In the genomic region with DNA sequence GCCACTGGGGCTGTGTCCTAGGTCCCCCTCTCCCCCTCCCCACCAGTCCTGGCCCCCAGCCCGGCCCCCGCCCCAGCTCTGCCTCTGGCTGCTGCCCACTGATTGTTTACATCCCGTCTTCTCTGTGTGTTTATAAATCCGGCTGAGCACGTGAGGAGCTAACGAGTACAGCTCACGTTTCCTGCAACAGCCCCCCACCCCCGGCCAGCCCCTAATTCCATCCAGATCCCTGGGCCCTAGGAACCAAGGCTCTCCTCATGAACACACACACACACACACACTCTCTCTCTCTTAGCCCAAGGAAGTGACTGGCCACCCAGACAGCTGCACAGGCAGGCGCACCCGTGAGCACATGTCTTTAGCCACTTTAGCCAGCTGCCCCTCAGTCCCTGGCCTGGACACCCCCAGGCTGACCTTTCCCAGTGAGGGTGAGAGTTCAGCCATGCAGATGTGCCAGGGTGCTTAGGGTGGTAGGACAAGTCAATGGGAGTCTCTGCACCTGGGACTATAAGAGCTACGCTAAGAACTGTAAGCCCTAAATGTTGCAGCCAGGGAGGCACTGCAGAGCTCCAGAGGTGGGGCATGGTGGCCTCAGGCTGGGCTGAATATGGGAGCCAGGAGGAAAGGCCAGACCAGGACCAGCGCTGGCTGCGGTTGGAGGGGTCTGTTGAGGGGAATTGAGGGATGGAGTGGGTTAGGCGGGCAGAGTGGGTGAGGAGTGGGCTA, we compare ENCODE assay signal across 12 cellular contexts. TPM values are rescaled to one million over a fixed set of nuclear protein-coding genes. Genes with fewer than 3 reads are reported as not detected.
A peak's percentile ranks its signal among the peaks of the same experiment; 100 is the strongest.
DNase-seq lines count a peak whose midpoint lies in the region; ATAC-seq, FAIRE-seq and TF ChIP-seq lines count a peak whose summit lies in the region.
"Had no signal": no experiment of that assay in that cellular context is flagged by ENCODE, and none has a peak within 500 bp of the region (broad histone marks: within the 10 kb centered on the region; RNA-seq: fewer than 3 reads in every experiment).

No MANE protein-coding gene starts in this region.

- H3K9me3 Mint-ChIP-seq in dendritic cell treated with granulocyte-macrophage colony-stimulating factor and Interleukin-4, amounts not matched to agents 40 ng/mL and 50 ng/mL, for 4 days, result no peaks in the 10 kb centered on the region
- H3K9me3 Mint-ChIP-seq in natural killer cell treated with Interleukin-12 subunit alpha and Interleukin-12 subunit beta and Interleukin-15 and Interleukin-18, amount 100 ng/mL, for 72 hours, result no peaks in the 10 kb centered on the region
- H3K9me3 Mint-ChIP-seq in stimulated activated naive CD8-positive, alpha-beta T cell treated with anti-CD3 and anti-CD28 coated beads, Interleukin-15, amount 100 ng/mL, for 72 hours, result no peaks in the 10 kb centered on the region
- H3K9me3 Mint-ChIP-seq: activated CD4-positive, alpha-beta T cell treated with anti-CD3 and anti-CD28 coated beads, Interleukin-2, amount 10 ng/mL, durations not matched to agents 7 days and 5 days had no signal

- H3K27ac ChIP-seq in HL-60 (replicated peaks), result peak overlapping the region; percentile 92

- ATAC-seq in natural killer cell treated with Interleukin-12 subunit alpha and Interleukin-12 subunit beta and Interleukin-15 and Interleukin-18, amount 100 ng/mL, for 72 hours, result no peak
- no peak for ATAC-seq in stimulated activated naive CD8-positive, alpha-beta T cell treated with anti-CD3 and anti-CD28 coated beads, Interleukin-15, amount 100 ng/mL, for 72 hours
- ATAC-seq in HG02678 (IDR thresholded peaks at IDR 0.05; ENCODE audit: unreplicated experiment), result no peak

- peaks cover 3% of the 10 kb centered on the region for H3K36me3 Mint-ChIP-seq in dendritic cell treated with granulocyte-macrophage colony-stimulating factor and Interleukin-4, amounts not matched to agents 40 ng/mL and 50 ng/mL, for 4 days (ENCODE audit: low read depth)
- no peaks in the 10 kb centered on the region for H3K36me3 Mint-ChIP-seq in natural killer cell treated with Interleukin-12 subunit alpha and Interleukin-12 subunit beta and Interleukin-15 and Interleukin-18, amount 100 ng/mL, for 72 hours

- TF ChIP-seq CTCF in HL-60 (IDR thresholded peaks at IDR 0.05; ENCODE audit: insufficient read depth, low read length), result no peak

- TF ChIP-seq POLR2A in GM12891 (IDR thresholded peaks at IDR 0.05; ENCODE audit: low read depth, low read length), result no peak

- H3K27me3 ChIP-seq in HL-60 (ENCODE audit: insufficient read depth, poor library complexity, severe bottlenecking), result no peaks in the 10 kb centered on the region

- H3K4me1 Mint-ChIP-seq in dendritic cell treated with granulocyte-macrophage colony-stimulating factor and Interleukin-4, amounts not matched to agents 40 ng/mL and 50 ng/mL, for 4 days (ENCODE audit: low read depth), result peaks cover 82% of the 10 kb centered on the region
- peaks cover 54 to 62% of the 10 kb centered on the region in 2 donors for H3K4me1 Mint-ChIP-seq in natural killer cell treated with Interleukin-12 subunit alpha and Interleukin-12 subunit beta and Interleukin-15 and Interleukin-18, amount 100 ng/mL, for 72 hours (ENCODE audit: low read depth in 2 of 2)
- H3K4me1 Mint-ChIP-seq in stimulated activated naive CD8-positive, alpha-beta T cell treated with anti-CD3 and anti-CD28 coated beads, Interleukin-15, amount 100 ng/mL, for 72 hours, result peaks cover 76% of the 10 kb centered on the region

- DNase-seq in AG08396 (ENCODE audit: low spot score) (peak; percentile 64), HL-60 (ENCODE audit: low read depth in 1 of 2, low spot score in 1 of 2) (no peak), GM12891 (ENCODE audit: insufficient read length, low spot score) (no peak), NCI-H2029 (lab: John Stamatoyannopoulos, UW) (no peak)
- DNase-seq in natural killer cell treated with Interleukin-12 subunit alpha and Interleukin-12 subunit beta and Interleukin-15 and Interleukin-18, amount 100 ng/mL, for 72 hours (ENCODE audit: low spot score), result no peak
- DNase-seq in stimulated activated naive CD8-positive, alpha-beta T cell treated with anti-CD3 and anti-CD28 coated beads, Interleukin-15, amount 100 ng/mL, for 72 hours, result no peak
- DNase-seq: cerebellar nuclear complex, DMS 273 treated with DMSO at 0.1 percent for 48 hours, NCI-H748 treated with DMSO at 0.1 percent for 48 hours had no signal

- H3K27ac Mint-ChIP-seq in dendritic cell treated with granulocyte-macrophage colony-stimulating factor and Interleukin-4, amounts not matched to agents 40 ng/mL and 50 ng/mL, for 4 days, result peak overlapping the region; percentile 29
- no peak overlapping the region for H3K27ac Mint-ChIP-seq in natural killer cell treated with Interleukin-12 subunit alpha and Interleukin-12 subunit beta and Interleukin-15 and Interleukin-18, amount 100 ng/mL, for 72 hours
- H3K27ac Mint-ChIP-seq in stimulated activated naive CD8-positive, alpha-beta T cell treated with anti-CD3 and anti-CD28 coated beads, Interleukin-15, amount 100 ng/mL, for 72 hours, result no peak overlapping the region
- H3K27ac Mint-ChIP-seq: activated CD4-positive, alpha-beta T cell treated with anti-CD3 and anti-CD28 coated beads, Interleukin-2, amount 10 ng/mL, durations not matched to agents 7 days and 5 days had no signal

- no peak overlapping the region for H3K4me3 Mint-ChIP-seq in dendritic cell treated with granulocyte-macrophage colony-stimulating factor and Interleukin-4, amounts not matched to agents 40 ng/mL and 50 ng/mL, for 4 days
- peak overlapping the region; percentile 51 for H3K4me3 Mint-ChIP-seq in natural killer cell treated with Interleukin-12 subunit alpha and Interleukin-12 subunit beta and Interleukin-15 and Interleukin-18, amount 100 ng/mL, for 72 hours
- H3K4me3 Mint-ChIP-seq in stimulated activated naive CD8-positive, alpha-beta T cell treated with anti-CD3 and anti-CD28 coated beads, Interleukin-15, amount 100 ng/mL, for 72 hours, result no peak overlapping the region

- intact Hi-C loops in dendritic cell treated with granulocyte-macrophage colony-stimulating factor and Interleukin-4, amounts not matched to agents 40 ng/mL and 50 ng/mL, for 4 days (cut with micrococcal nuclease), result no loop called here

- H3K4me3 ChIP-seq in HL-60 (replicated peaks; ENCODE audit: insufficient read depth, low read length), result no peak overlapping the region

- H3K27me3 Mint-ChIP-seq in dendritic cell treated with granulocyte-macrophage colony-stimulating factor and Interleukin-4, amounts not matched to agents 40 ng/mL and 50 ng/mL, for 4 days, result peaks cover 39% of the 10 kb centered on the region
- peaks cover 23 to 26% of the 10 kb centered on the region in 2 donors for H3K27me3 Mint-ChIP-seq in natural killer cell treated with Interleukin-12 subunit alpha and Interleukin-12 subunit beta and Interleukin-15 and Interleukin-18, amount 100 ng/mL, for 72 hours
- H3K27me3 Mint-ChIP-seq in stimulated activated naive CD8-positive, alpha-beta T cell treated with anti-CD3 and anti-CD28 coated beads, Interleukin-15, amount 100 ng/mL, for 72 hours, result peaks cover 49% of the 10 kb centered on the region

- FAIRE-seq in GM12891 (lab: Jason Lieb, UNC), result no peak

TF ChIP-seq in GM12891, 5 proteins besides CTCF, POLR2A, EP300 and RAD21:
- no peak for TF ChIP-seq POU2F2 (IDR thresholded peaks at IDR 0.05; ENCODE audit: low read depth, low read length)
- no peak for TF ChIP-seq SPI1 (IDR thresholded peaks at IDR 0.05; ENCODE audit: low read depth, low read length)
- TF ChIP-seq POLR2AphosphoS5 (IDR thresholded peaks at IDR 0.05; ENCODE audit: low read depth, low read length), result no peak
- TF ChIP-seq TAF1 (IDR thresholded peaks at IDR 0.05; ENCODE audit: low read depth, low read length), result no peak
- no peak for TF ChIP-seq PAX5 (IDR thresholded peaks at IDR 0.05; ENCODE audit: insufficient read depth, low read length, severe bottlenecking)

RNA-seq across cellular contexts. Expression of gene CLCF1, which starts 2.9 kb away (rescaled TPM):
- 1 to 10 TPM; 1.4 to 3.3 TPM for total RNA-seq in natural killer cell treated with Interleukin-12 subunit alpha and Interleukin-12 subunit beta and Interleukin-15 and Interleukin-18, amount 100 ng/mL, for 72 hours
- polyA plus RNA-seq in GM12891 (2012; ENCODE audit: low read depth, missing spikeins), result 0.85 TPM

RNA-seq across cellular contexts. Expression of gene POLD4, which starts 17.2 kb away (rescaled TPM):
- 10 to 100 TPM; 25.7 to 46.4 TPM for total RNA-seq in natural killer cell treated with Interleukin-12 subunit alpha and Interleukin-12 subunit beta and Interleukin-15 and Interleukin-18, amount 100 ng/mL, for 72 hours
- polyA plus RNA-seq in GM12891 (2012; ENCODE audit: low read depth, missing spikeins), result 161 TPM

RNA-seq across cellular contexts. Expression of gene RAD9A, which starts 21.3 kb away (rescaled TPM):
- 10 to 100 TPM; 25.9 to 47.8 TPM for total RNA-seq in natural killer cell treated with Interleukin-12 subunit alpha and Interleukin-12 subunit beta and Interleukin-15 and Interleukin-18, amount 100 ng/mL, for 72 hours
- 17.9 TPM for polyA plus RNA-seq in GM12891 (2012; ENCODE audit: low read depth, missing spikeins)

RNA-seq across cellular contexts. Expression of gene PPP1CA, which starts 31.1 kb away (rescaled TPM):
- 100 to 1,000 TPM; 317 to 378 TPM for total RNA-seq in natural killer cell treated with Interleukin-12 subunit alpha and Interleukin-12 subunit beta and Interleukin-15 and Interleukin-18, amount 100 ng/mL, for 72 hours
- polyA plus RNA-seq in GM12891 (2012; ENCODE audit: low read depth, missing spikeins), result 202 TPM

RNA-seq across cellular contexts. Expression of gene TBC1D10C, which starts 33.4 kb away (rescaled TPM):
- 10 to 100 TPM; 79.5 to 88.8 TPM for total RNA-seq in natural killer cell treated with Interleukin-12 subunit alpha and Interleukin-12 subunit beta and Interleukin-15 and Interleukin-18, amount 100 ng/mL, for 72 hours
- polyA plus RNA-seq in GM12891 (2012; ENCODE audit: low read depth, missing spikeins), result 37.0 TPM
